23 cellular contexts compared by ENCODE assay signal in genomic region chr5:177043958-177044357, GRCh38.
"Had no signal": no experiment of that assay in that cellular context is flagged by ENCODE, and none has a peak within 500 bp of the region (broad histone marks: within the 10 kb centered on the region; RNA-seq: fewer than 3 reads in every experiment).

No MANE protein-coding gene starts in this region.

- H3K9me3 ChIP-seq: adrenal gland, gastroesophageal sphincter, sigmoid colon, vagina had no signal

- H3K9me3 Mint-ChIP-seq: activated naive CD4-positive, alpha-beta T cell treated with anti-CD3 and anti-CD28 coated beads, Interleukin-2, amount 10 ng/mL, durations not matched to agents 7 days and 5 days; activated T-cell treated with anti-CD3 and anti-CD28 coated beads, Interleukin-2, amount 50 U/mL, for 4 hours; naive B cell; neural progenitor cell; stimulated activated naive B cell treated with anti-CD40 and anti-IgM and Interleukin-4, amounts not matched to agents 10 μg/mL and 1 μg/mL and 100 μg/mL, for 72 hours; T-cell; type B pancreatic cell had no signal

- H3K4me1 ChIP-seq: neural progenitor cell, vagina had no signal

- H3K27ac Mint-ChIP-seq: activated naive CD4-positive, alpha-beta T cell treated with anti-CD3 and anti-CD28 coated beads, Interleukin-2, amount 10 ng/mL, durations not matched to agents 7 days and 5 days; neural progenitor cell; stimulated activated naive B cell treated with anti-CD40 and anti-IgM and Interleukin-4, amounts not matched to agents 10 μg/mL and 1 μg/mL and 100 μg/mL, for 72 hours; T-cell; type B pancreatic cell had no signal

- H3K27me3 ChIP-seq: adrenal gland, dorsolateral prefrontal cortex, gastroesophageal sphincter, neural progenitor cell, sigmoid colon, vagina had no signal

- H3K27me3 Mint-ChIP-seq: activated naive CD4-positive, alpha-beta T cell treated with anti-CD3 and anti-CD28 coated beads, Interleukin-2, amount 10 ng/mL, durations not matched to agents 7 days and 5 days; naive B cell; stimulated activated naive B cell treated with anti-CD40 and anti-IgM and Interleukin-4, amounts not matched to agents 10 μg/mL and 1 μg/mL and 100 μg/mL, for 72 hours; T-cell; type B pancreatic cell had no signal

- ATAC-seq: activated T-cell treated with anti-CD3 and anti-CD28 coated beads, Interleukin-2, amount 50 U/mL, for 4 hours; gastroesophageal sphincter; left cardiac atrium; stimulated activated naive B cell treated with anti-CD40 and anti-IgM and Interleukin-4, amounts not matched to agents 10 μg/mL and 1 μg/mL and 100 μg/mL, for 72 hours; T-cell had no signal

- H3K4me3 ChIP-seq: adrenal gland, dorsolateral prefrontal cortex, gastroesophageal sphincter, neural progenitor cell, sigmoid colon, smooth muscle cell, vagina had no signal

- H3K4me1 Mint-ChIP-seq: activated naive CD4-positive, alpha-beta T cell treated with anti-CD3 and anti-CD28 coated beads, Interleukin-2, amount 10 ng/mL, durations not matched to agents 7 days and 5 days; naive B cell; neural progenitor cell; T-cell had no signal

- H3K27ac ChIP-seq: adrenal gland, epithelial cell of prostate, gastroesophageal sphincter, neural progenitor cell, sigmoid colon, vagina had no signal

- DNase-seq: activated CD4-positive, alpha-beta T cell treated with anti-CD3 and anti-CD28 coated beads, Interleukin-2, amount 50 U/mL, for 4 hours; activated CD8-positive, alpha-beta memory T cell treated with anti-CD3 and anti-CD28 coated beads for 24 hours; activated CD8-positive, alpha-beta memory T cell treated with anti-CD3 and anti-CD28 coated beads, Interleukin-2, amount 50 U/mL, for 4 hours; activated effector memory CD4-positive, alpha-beta T cell treated with Interleukin-2 at 50 U/mL for 16 hours; activated naive CD4-positive, alpha-beta T cell treated with anti-CD3 and anti-CD28 coated beads, Interleukin-2, amount 10 ng/mL, durations not matched to agents 7 days and 5 days; activated T-cell treated with anti-CD3 and anti-CD28 coated beads, Interleukin-2, amount 50 U/mL, for 4 hours; adrenal gland; central memory CD4-positive, alpha-beta T cell; dorsolateral prefrontal cortex; head of caudate nucleus; left cardiac atrium; mesendoderm; naive B cell; sigmoid colon; stimulated activated CD4-positive, alpha-beta T cell treated with anti-CD3 and anti-CD28 coated beads, Interleukin-15, amount 100 ng/mL, for 24 hours; stimulated activated naive B cell treated with anti-CD40 and anti-IgM and Interleukin-4, amounts not matched to agents 10 μg/mL and 1 μg/mL and 100 μg/mL, for 72 hours; T-cell had no signal

- H3K4me3 Mint-ChIP-seq: activated naive CD4-positive, alpha-beta T cell treated with anti-CD3 and anti-CD28 coated beads, Interleukin-2, amount 10 ng/mL, durations not matched to agents 7 days and 5 days; activated T-cell treated with anti-CD3 and anti-CD28 coated beads, Interleukin-2, amount 50 U/mL, for 4 hours; naive B cell; neural progenitor cell; stimulated activated naive B cell treated with anti-CD40 and anti-IgM and Interleukin-4, amounts not matched to agents 10 μg/mL and 1 μg/mL and 100 μg/mL, for 72 hours; T-cell; type B pancreatic cell had no signal
